ENCODE assay signal across 11 cellular contexts in genomic region chr19:39433480-39434079, GRCh38. TPM values are rescaled to one million over a fixed set of nuclear protein-coding genes. Genes with fewer than 3 reads are reported as not detected.
DNase-seq lines count a peak whose midpoint lies in the region; ATAC-seq lines count a peak whose summit lies in the region.
"Had no signal": no experiment of that assay in that cellular context is flagged by ENCODE, and none has a peak within 500 bp of the region (broad histone marks: within the 10 kb centered on the region; RNA-seq: fewer than 3 reads in every experiment).

No MANE protein-coding gene starts in this region.

- CTCF ChIA-PET in activated CD4-positive, alpha-beta memory T cell treated with anti-CD3 and anti-CD28 coated beads for 36 hours (lab: Charles Lee) = interaction anchor here (0.6 to 0.9 kb wide), 2 partner anchors 36 to 101 kb away, joined by 3 to 5 read pairs; no protein-coding TSS in a partner anchor

- peak overlapping the region; percentile 99; the same call in 1 of the 2 replicates for H3K4me3 ChIP-seq in iPS-20b (ENCODE audit: low read length)

- peaks cover 20% of the 10 kb centered on the region for H3K36me3 Mint-ChIP-seq in activated naive CD4-positive, alpha-beta T cell treated with anti-CD3 and anti-CD28 coated beads, Interleukin-2, amount 50 U/mL, for 24 hours
- peaks cover 41% of the 10 kb centered on the region for H3K36me3 Mint-ChIP-seq in activated CD4-positive, alpha-beta memory T cell treated with anti-CD3 and anti-CD28 coated beads for 36 hours

- no peaks in the 10 kb centered on the region for H3K9me3 ChIP-seq in iPS-20b (ENCODE audit: insufficient read depth, low read depth, low read length)

- ATAC-seq in GM18511 (IDR thresholded peaks at IDR 0.05; ENCODE audit: unreplicated experiment) (no peak), HG03135 (IDR thresholded peaks at IDR 0.05; ENCODE audit: unreplicated experiment) (no peak)

- H3K4me1 ChIP-seq in iPS-20b (ENCODE audit: insufficient read depth, low read length) = peaks cover 16% of the 10 kb centered on the region

- H3K9ac ChIP-seq in iPS-20b (ENCODE audit: low read depth, low read length) = peak overlapping the region; percentile 100; the same call in 1 of the 2 replicates

- H3K27me3 Mint-ChIP-seq in activated naive CD4-positive, alpha-beta T cell treated with anti-CD3 and anti-CD28 coated beads, Interleukin-2, amount 50 U/mL, for 24 hours = no peaks in the 10 kb centered on the region
- no peaks in the 10 kb centered on the region for H3K27me3 Mint-ChIP-seq in activated CD4-positive, alpha-beta memory T cell treated with anti-CD3 and anti-CD28 coated beads for 36 hours

- intact Hi-C loops in activated CD4-positive, alpha-beta memory T cell treated with anti-CD3 and anti-CD28 coated beads for 36 hours (cut with micrococcal nuclease) = loop anchor here (5.0 kb wide), 1 partner anchor 244 kb away; no protein-coding TSS in a partner anchor

- POLR2A ChIA-PET in activated CD4-positive, alpha-beta memory T cell treated with anti-CD3 and anti-CD28 coated beads for 36 hours (lab: Charles Lee) = interaction anchor here (0.7 to 3.8 kb wide), 9 partner anchors 8 to 92 kb away, joined by 4 to 24 read pairs (median 7); partner anchors contain the start of genes PLEKHG2, SAMD4B, SUPT5H and ZFP36

- peaks cover 45% of the 10 kb centered on the region for H3K4me1 Mint-ChIP-seq in activated naive CD4-positive, alpha-beta T cell treated with anti-CD3 and anti-CD28 coated beads, Interleukin-2, amount 50 U/mL, for 24 hours
- H3K4me1 Mint-ChIP-seq in activated CD4-positive, alpha-beta memory T cell treated with anti-CD3 and anti-CD28 coated beads for 36 hours (ENCODE audit: low read depth) = peaks cover 57% of the 10 kb centered on the region

- H3K36me3 ChIP-seq in iPS-20b (ENCODE audit: insufficient read depth, low read depth, low read length) = peaks cover 39% of the 10 kb centered on the region

- H3K27me3 ChIP-seq in iPS-20b (ENCODE audit: insufficient read depth, low read length) = no peaks in the 10 kb centered on the region

- no peak overlapping the region for H3K27ac ChIP-seq in iPS-20b (ENCODE audit: low read length)

- DNase-seq in activated naive CD4-positive, alpha-beta T cell treated with anti-CD3 and anti-CD28 coated beads, Interleukin-2, amount 50 U/mL, for 16 hours = no peak
- DNase-seq in activated CD4-positive, alpha-beta memory T cell treated with anti-CD3 and anti-CD28 coated beads for 36 hours = no peak
- DNase-seq in LoVo (ENCODE audit: low spot score) = no peak
- no peak for DNase-seq in NK-92 treated with Interleukin-12 subunit alpha and Interleukin-12 subunit beta, amount 100 ng/mL, for 24 hours (lab: John Stamatoyannopoulos, UW)
- DNase-seq: activated gamma-delta T cell treated with Interleukin-2 at 50 U/mL for 16 hours, NCI-H1417 treated with DMSO at 0.1 percent for 48 hours, SHP77 treated with DMSO at 0.1 percent for 48 hours had no signal

- peak overlapping the region; percentile 87 for H3K27ac Mint-ChIP-seq in activated naive CD4-positive, alpha-beta T cell treated with anti-CD3 and anti-CD28 coated beads, Interleukin-2, amount 50 U/mL, for 24 hours
- H3K27ac Mint-ChIP-seq in activated CD4-positive, alpha-beta memory T cell treated with anti-CD3 and anti-CD28 coated beads for 36 hours = peak overlapping the region; percentile 100

- no peaks in the 10 kb centered on the region for H3K9me3 Mint-ChIP-seq in activated naive CD4-positive, alpha-beta T cell treated with anti-CD3 and anti-CD28 coated beads, Interleukin-2, amount 50 U/mL, for 24 hours
- no peaks in the 10 kb centered on the region for H3K9me3 Mint-ChIP-seq in activated CD4-positive, alpha-beta memory T cell treated with anti-CD3 and anti-CD28 coated beads for 36 hours

- peak overlapping the region; percentile 99 for H3K4me3 Mint-ChIP-seq in activated naive CD4-positive, alpha-beta T cell treated with anti-CD3 and anti-CD28 coated beads, Interleukin-2, amount 50 U/mL, for 24 hours
- H3K4me3 Mint-ChIP-seq in activated CD4-positive, alpha-beta memory T cell treated with anti-CD3 and anti-CD28 coated beads for 36 hours = peak overlapping the region; percentile 100

RNA-seq across cellular contexts. Expression of gene RPS16, which starts 2.2 kb away (rescaled TPM):
- total RNA-seq in activated CD4-positive, alpha-beta memory T cell treated with anti-CD3 and anti-CD28 coated beads for 36 hours = 1,000 to 10,000 TPM; 3,682 to 3,746 TPM

RNA-seq across cellular contexts. Expression of gene SUPT5H, which starts 11.8 kb away (rescaled TPM):
- total RNA-seq in activated CD4-positive, alpha-beta memory T cell treated with anti-CD3 and anti-CD28 coated beads for 36 hours = 100 to 1,000 TPM; 180 to 183 TPM

RNA-seq across cellular contexts. Expression of gene PLEKHG2, which starts 21.1 kb away (rescaled TPM):
- total RNA-seq in activated CD4-positive, alpha-beta memory T cell treated with anti-CD3 and anti-CD28 coated beads for 36 hours = 10 to 100 TPM; 74.9 to 80.6 TPM

RNA-seq across cellular contexts. Expression of gene ZFP36, which starts 26.9 kb away (rescaled TPM):
- total RNA-seq in activated CD4-positive, alpha-beta memory T cell treated with anti-CD3 and anti-CD28 coated beads for 36 hours = 100 to 1,000 TPM; 104 to 118 TPM

RNA-seq across cellular contexts. Expression of gene MED29, which starts 42.4 kb away (rescaled TPM):
- total RNA-seq in activated CD4-positive, alpha-beta memory T cell treated with anti-CD3 and anti-CD28 coated beads for 36 hours = 10 to 100 TPM; 22.2 to 26.9 TPM
